In the genomic region with DNA sequence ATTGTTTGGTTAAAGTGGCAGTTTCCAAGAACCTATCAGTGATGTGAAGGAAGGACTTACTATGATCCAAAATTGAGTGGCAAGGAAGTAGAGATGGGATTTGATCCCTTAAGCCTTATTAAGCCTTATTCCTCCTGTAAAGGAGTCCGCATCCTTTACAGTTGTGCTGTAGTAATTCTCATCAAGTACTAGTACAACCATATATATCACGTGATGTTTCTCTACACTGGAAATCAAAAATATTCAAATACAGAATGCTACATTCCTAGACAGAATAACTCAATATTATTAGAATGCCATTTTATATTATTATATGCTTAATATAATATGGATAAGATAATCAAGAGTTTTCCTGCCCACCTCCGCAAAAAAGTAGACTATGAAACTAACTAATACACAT, we compare ENCODE assay signal across 34 cellular contexts.
"Had no signal": no experiment of that assay in that cellular context is flagged by ENCODE, and none has a peak within 500 bp of the region (broad histone marks: within the 10 kb centered on the region; RNA-seq: fewer than 3 reads in every experiment).

No MANE protein-coding gene starts in this region.

- H3K9me3 ChIP-seq: MG63 had no signal

- DNase-seq: Karpas-422, Kasumi-1, MG63, MM.1S, MV-4-11, NCI-H1048, NCI-H1092, NCI-H1092 treated with DMSO at 0.1 percent for 48 hours, NCI-H1105, NCI-H1105 treated with DMSO at 0.1 percent for 48 hours, NCI-H1417, NCI-H1417 treated with DMSO at 0.1 percent for 48 hours, NCI-H1436, NCI-H1436 treated with DMSO at 0.1 percent for 48 hours, NCI-H146, NCI-H1694, NCI-H1694 treated with DMSO at 0.1 percent for 48 hours, NCI-H187, NCI-H187 treated with DMSO at 0.1 percent for 48 hours, NCI-H1930, NCI-H2029, NCI-H2029 treated with DMSO at 0.1 percent for 48 hours, NCI-H2081, NCI-H2081 treated with DMSO at 0.1 percent for 48 hours, NCI-H2107, NCI-H2171, NCI-H2171 treated with DMSO at 0.1 percent for 48 hours, NCI-H2227 treated with DMSO at 0.1 percent for 48 hours, NCI-H226, NCI-H345, NCI-H446, NCI-H446 treated with DMSO at 0.1 percent for 48 hours, NCI-H510A, NCI-H510A treated with DMSO at 0.1 percent for 48 hours had no signal

- H3K36me3 ChIP-seq: MG63 had no signal

- H3K27me3 ChIP-seq: MG63 had no signal

- H3K4me3 ChIP-seq: MG63 had no signal
